In genomic region chr14:77105118-77105517, GRCh38 we compare ENCODE assay signal across 15 cellular contexts. TPM values are rescaled to one million over a fixed set of nuclear protein-coding genes. Genes with fewer than 3 reads are reported as not detected.
DNase-seq lines count a peak whose midpoint lies in the region; ATAC-seq and TF ChIP-seq lines count a peak whose summit lies in the region.
"Had no signal": no experiment of that assay in that cellular context is flagged by ENCODE, and none has a peak within 500 bp of the region (broad histone marks: within the 10 kb centered on the region; RNA-seq: fewer than 3 reads in every experiment).

No MANE protein-coding gene starts in this region.

- intact Hi-C loops in ascending aorta (cut with DNase I), result no loop called here

- H4K20me1 ChIP-seq in GM23338 (replicated peaks; ENCODE audit: insufficient read depth), result peaks cover 3% of the 10 kb centered on the region; the same call in 1 of the 2 replicates

- H3K27me3 Mint-ChIP-seq in GM23338 (ENCODE audit: insufficient read depth, low read depth, poor library complexity), result no peaks in the 10 kb centered on the region
- H3K27me3 Mint-ChIP-seq: activated CD8-positive, alpha-beta memory T cell treated with anti-CD3 and anti-CD28 coated beads, Interleukin-2, amount 10 ng/mL, durations not matched to agents 7 days and 5 days; activated naive CD4-positive, alpha-beta T cell treated with anti-CD3 and anti-CD28 coated beads, Interleukin-2, amount 50 U/mL, for 24 hours had no signal

- H3K27ac ChIP-seq in GM23338 (ENCODE audit: low read depth) (0 out of 2 replicates have a peak overlapping the region, but pooled peaks have one; percentile 40), ascending aorta (peak overlapping the region; percentile 27 to 41), rectal smooth muscle tissue (ENCODE audit: low read depth, low read length) (peak overlapping the region; percentile 64)
- H3K27ac ChIP-seq: SJCRH30 had no signal

- no peak overlapping the region for H2AFZ ChIP-seq in GM23338

- H3K36me3 ChIP-seq in GM23338 (ENCODE audit: insufficient read depth) (no peaks in the 10 kb centered on the region), ascending aorta (peaks cover 22 to 25% of the 10 kb centered on the region in 2 donors), iPS-15b (ENCODE audit: control insufficient read depth, insufficient read depth, low read length) (no peaks in the 10 kb centered on the region), rectal smooth muscle tissue (ENCODE audit: control insufficient read depth, insufficient read depth, low read length) (no peaks in the 10 kb centered on the region), HAP-1 (replicated peaks) (peaks cover 26% of the 10 kb centered on the region)

- H3K4me1 ChIP-seq in GM23338 (ENCODE audit: insufficient read depth) (peaks cover 39% of the 10 kb centered on the region), ascending aorta (peaks cover 24 to 67% of the 10 kb centered on the region in 2 donors), iPS-15b (ENCODE audit: control insufficient read depth, insufficient read depth, low read length) (peaks cover 19% of the 10 kb centered on the region), rectal smooth muscle tissue (ENCODE audit: control insufficient read depth, insufficient read depth, low read length) (peaks cover 38% of the 10 kb centered on the region), HAP-1 (peaks cover 10% of the 10 kb centered on the region)

- peak; percentile 56 for DNase-seq in GM23338 (ENCODE audit: low spot score)
- no peak for DNase-seq in ascending aorta (ENCODE audit: low spot score in 2 of 2)
- DNase-seq in DMS 273 (lab: John Stamatoyannopoulos, UW; ENCODE audit: unreplicated experiment), result no peak
- DNase-seq in effector CD8-positive, alpha-beta T cell (lab: John Stamatoyannopoulos, UW), result no peak
- DNase-seq in HAP-1 (ENCODE audit: low spot score in 2 of 2), result no peak
- DNase-seq: activated CD8-positive, alpha-beta memory T cell treated with anti-CD3 and anti-CD28 coated beads, Interleukin-2, amount 10 ng/mL, durations not matched to agents 7 days and 5 days; DMS79; NCI-H1694; NCI-H69; SJCRH30; stimulated activated CD4-positive, alpha-beta T cell treated with anti-CD3 and anti-CD28 coated beads, Interleukin-15, amount 100 ng/mL, for 24 hours had no signal

- H3K27me3 ChIP-seq in GM23338 (ENCODE audit: insufficient read depth), result no peaks in the 10 kb centered on the region
- no peaks in the 10 kb centered on the region for H3K27me3 ChIP-seq in ascending aorta
- no peaks in the 10 kb centered on the region for H3K27me3 ChIP-seq in iPS-15b (ENCODE audit: control insufficient read depth, insufficient read depth, low read length)
- no peaks in the 10 kb centered on the region for H3K27me3 ChIP-seq in rectal smooth muscle tissue (ENCODE audit: control insufficient read depth, insufficient read depth, low read length)
- no peaks in the 10 kb centered on the region for H3K27me3 ChIP-seq in HAP-1 (ENCODE audit: low read depth)
- H3K27me3 ChIP-seq: SJCRH30 had no signal

- TF ChIP-seq CTCF in GM23338 (conservative IDR thresholded peaks at IDR 0.05; ENCODE audit: low read depth in 2 of 2) (no peak), ascending aorta (IDR thresholded peaks at IDR 0.05) (no peak)

- peak; percentile 79 for ATAC-seq in GM23338
- no peak for ATAC-seq in HG03196 (IDR thresholded peaks at IDR 0.05; ENCODE audit: unreplicated experiment)
- ATAC-seq: activated CD8-positive, alpha-beta memory T cell treated with anti-CD3 and anti-CD28 coated beads, Interleukin-2, amount 10 ng/mL, durations not matched to agents 7 days and 5 days had no signal

- H3K79me2 ChIP-seq in GM23338 (replicated peaks; ENCODE audit: insufficient read depth), result peaks cover 60% of the 10 kb centered on the region

- H3K9me3 ChIP-seq in ascending aorta (no peaks in the 10 kb centered on the region), iPS-15b (ENCODE audit: control insufficient read depth, insufficient read depth, low read length) (no peaks in the 10 kb centered on the region), HAP-1 (no peaks in the 10 kb centered on the region)
- H3K9me3 ChIP-seq: SJCRH30 had no signal

- peak overlapping the region; percentile 25 for H3K4me2 ChIP-seq in GM23338

- peaks cover 28% of the 10 kb centered on the region for H3K36me3 Mint-ChIP-seq in GM23338 (ENCODE audit: low read depth)

- no peaks in the 10 kb centered on the region; the same call in 1 of the 2 replicates for H3F3A ChIP-seq in GM23338 (replicated peaks; ENCODE audit: low read depth)

- no peaks in the 10 kb centered on the region for H3K9me2 ChIP-seq in GM23338 (ENCODE audit: insufficient read depth)

- H3K4me3 ChIP-seq in GM23338 (0 out of 2 replicates have a peak overlapping the region, but pooled peaks have one; percentile 1), ascending aorta (no peak overlapping the region), iPS-15b (ENCODE audit: low read depth, low read length) (peak overlapping the region; percentile 3), rectal smooth muscle tissue (ENCODE audit: low read length) (no peak overlapping the region), HAP-1 (no peak overlapping the region)
- H3K4me3 ChIP-seq: SJCRH30 had no signal

- H3K27ac Mint-ChIP-seq in GM23338, result peak overlapping the region; percentile 88
- H3K27ac Mint-ChIP-seq: activated CD8-positive, alpha-beta memory T cell treated with anti-CD3 and anti-CD28 coated beads, Interleukin-2, amount 10 ng/mL, durations not matched to agents 7 days and 5 days; activated naive CD4-positive, alpha-beta T cell treated with anti-CD3 and anti-CD28 coated beads, Interleukin-2, amount 50 U/mL, for 24 hours had no signal

- in situ Hi-C loops in HAP-1 (cut with MboI; ENCODE audit: low sequenced_read_pairs), result no loop called here

- no peaks in the 10 kb centered on the region for H3K9me3 Mint-ChIP-seq in GM23338
- H3K9me3 Mint-ChIP-seq: activated naive CD4-positive, alpha-beta T cell treated with anti-CD3 and anti-CD28 coated beads, Interleukin-2, amount 50 U/mL, for 24 hours had no signal

- H3K4me1 Mint-ChIP-seq in GM23338, result peaks cover 59% of the 10 kb centered on the region

- peak overlapping the region; percentile 56 for H3K4me3 Mint-ChIP-seq in GM23338
- H3K4me3 Mint-ChIP-seq: activated CD8-positive, alpha-beta memory T cell treated with anti-CD3 and anti-CD28 coated beads, Interleukin-2, amount 10 ng/mL, durations not matched to agents 7 days and 5 days; activated naive CD4-positive, alpha-beta T cell treated with anti-CD3 and anti-CD28 coated beads, Interleukin-2, amount 50 U/mL, for 24 hours had no signal

- H3K9ac ChIP-seq in iPS-15b (ENCODE audit: low read depth, low read length) (no peak overlapping the region), rectal smooth muscle tissue (ENCODE audit: low read length) (no peak overlapping the region)

TF ChIP-seq in GM23338, 12 proteins besides CTCF, POLR2A, EP300 and RAD21 (continues in another document):
- no peak for TF ChIP-seq EZH2 (IDR thresholded peaks at IDR 0.05; ENCODE audit: low read depth, unreplicated experiment)
- no peak for TF ChIP-seq CREB1 (CRISPR knock-in tag; IDR thresholded peaks at IDR 0.05; ENCODE audit: low read depth)
- TF ChIP-seq NANOG (IDR thresholded peaks at IDR 0.05; ENCODE audit: borderline replicate concordance), result no peak
- TF ChIP-seq REST (IDR thresholded peaks at IDR 0.05; ENCODE audit: unreplicated experiment), result no peak
- no peak for TF ChIP-seq EZH2phosphoT487 (IDR thresholded peaks at IDR 0.05; ENCODE audit: unreplicated experiment)
- TF ChIP-seq JUNB (IDR thresholded peaks at IDR 0.05; ENCODE audit: unreplicated experiment), result no peak
- TF ChIP-seq POLR2AphosphoS5 (IDR thresholded peaks at IDR 0.05; ENCODE audit: low read depth), result no peak
- no peak for TF ChIP-seq ZNF114 (CRISPR knock-in tag; IDR thresholded peaks at IDR 0.05)

RNA-seq across cellular contexts. Expression of gene CIPC, which starts 7.1 kb away (rescaled TPM):
- total RNA-seq in GM23338 (2014; rRNA removed; shearing (Covaris generic)), result 33.7 and 36.9 TPM in 2 replicates
- polyA plus RNA-seq in GM23338 (2016; fragmentation: Nextera tagmentation; extraction: Ambion mirVana), result 7.3 and 8.1 TPM in 2 replicates
- total RNA-seq in ascending aorta, result 5.0 TPM

RNA-seq across cellular contexts. Expression of gene ZDHHC22, which starts 36.5 kb away (rescaled TPM):
- total RNA-seq in GM23338 (2014; rRNA removed; shearing (Covaris generic)), result 29.3 and 32.1 TPM in 2 replicates
- polyA plus RNA-seq in GM23338 (2016; fragmentation: Nextera tagmentation; extraction: Ambion mirVana), result 14.7 and 17.6 TPM in 2 replicates
- total RNA-seq in ascending aorta, result not detected
- total RNA-seq: activated CD8-positive, alpha-beta memory T cell treated with anti-CD3 and anti-CD28 coated beads, Interleukin-2, amount 10 ng/mL, durations not matched to agents 7 days and 5 days had no signal

Comparison
In these comparisons a context has a peak if more than half of its experiments do, and no peak if none do; other contexts are left out.
1. H3K4me3 ChIP-seq: peak in GM23338 (single experiment) and iPS-15b (single experiment); none in ascending aorta (0 of 2), rectal smooth muscle tissue (single experiment) and HAP-1 (single experiment).
2. RNA of gene ZDHHC22, which starts 36.5 kb away (total RNA-seq): 29.3 to 32.1 TPM in GM23338; not detected in ascending aorta (single experiment); every median in the first group is over 10 times any median in the second.
3. Peak in every context shown above with its lines, with median percentiles within 50 percentile points of each other: H3K27ac ChIP-seq.